9 cellular contexts compared by ENCODE assay signal in the genomic region with DNA sequence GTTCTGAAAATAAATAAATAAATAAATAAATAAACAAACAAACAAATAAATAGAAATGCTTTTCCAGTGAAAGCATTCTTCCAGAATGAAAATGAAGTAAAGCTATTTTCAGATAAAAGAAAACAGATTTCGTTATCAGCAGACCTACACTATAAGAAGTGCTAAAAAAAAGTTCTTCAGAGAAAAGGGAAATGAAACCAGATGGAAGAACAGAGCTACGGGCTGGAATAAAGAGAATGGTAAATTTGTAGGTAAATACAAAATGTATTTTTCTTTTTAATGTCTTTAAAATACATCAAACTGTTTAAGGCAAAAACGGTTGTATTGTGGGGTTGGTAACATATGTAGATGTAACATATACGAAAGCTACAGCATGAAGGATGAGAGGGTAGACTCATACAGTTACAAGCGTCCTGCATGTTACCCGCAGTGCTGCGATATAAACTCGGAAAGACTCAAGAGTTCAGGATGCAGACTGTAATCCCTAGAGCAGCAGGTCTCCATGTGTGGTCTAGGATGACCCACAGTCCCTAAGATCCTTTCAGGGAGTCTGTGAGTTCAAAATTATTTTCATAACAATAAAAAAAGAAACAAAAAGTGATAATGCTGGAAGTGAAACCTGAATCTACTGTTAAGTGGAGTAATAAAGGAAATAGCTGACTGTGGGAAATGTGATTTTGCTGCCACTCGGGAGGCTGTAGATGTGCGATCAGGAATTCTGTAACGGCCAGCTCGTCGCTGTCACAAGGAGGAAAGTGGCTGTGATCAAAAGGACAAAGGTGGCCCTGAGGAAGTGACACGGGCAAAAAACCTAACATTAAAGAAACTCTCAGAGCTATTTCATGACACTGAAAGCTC. TPM values are rescaled to one million over a fixed set of nuclear protein-coding genes. Genes with fewer than 3 reads are reported as not detected.
DNase-seq lines count a peak whose midpoint lies in the region; ATAC-seq, FAIRE-seq and TF ChIP-seq lines count a peak whose summit lies in the region.
"Had no signal": no experiment of that assay in that cellular context is flagged by ENCODE, and none has a peak within 500 bp of the region (broad histone marks: within the 10 kb centered on the region; RNA-seq: fewer than 3 reads in every experiment).

No MANE protein-coding gene starts in this region.

- H3K4me2 ChIP-seq in MM.1S (ENCODE audit: low read depth, low read length): peak overlapping the region; percentile 77

- CTCF ChIA-PET in activated CD8-positive, alpha-beta memory T cell treated with anti-CD3 and anti-CD28 coated beads, Interleukin-2, amount 10 ng/mL, durations not matched to agents 7 days and 5 days (lab: Charles Lee): interaction anchor here (0.6 kb wide), 1 partner anchor 48 kb away, joined by 3 read pairs; no protein-coding TSS in a partner anchor

- peaks cover 39% of the 10 kb centered on the region for H3K27me3 Mint-ChIP-seq in activated CD8-positive, alpha-beta memory T cell treated with anti-CD3 and anti-CD28 coated beads, Interleukin-2, amount 10 ng/mL, durations not matched to agents 7 days and 5 days
- peaks cover 19% of the 10 kb centered on the region for H3K27me3 Mint-ChIP-seq in activated naive CD8-positive, alpha-beta T cell treated with anti-CD3 and anti-CD28 coated beads, Interleukin-2, amount 10 ng/mL, durations not matched to agents 7 days and 5 days
- H3K27me3 Mint-ChIP-seq in stimulated activated naive B cell treated with anti-CD40 and anti-IgM and Interleukin-4, amounts not matched to agents 10 μg/mL and 1 μg/mL and 100 μg/mL, for 72 hours: no peaks in the 10 kb centered on the region

- H3K27ac Mint-ChIP-seq in activated CD8-positive, alpha-beta memory T cell treated with anti-CD3 and anti-CD28 coated beads, Interleukin-2, amount 10 ng/mL, durations not matched to agents 7 days and 5 days: no peak overlapping the region
- H3K27ac Mint-ChIP-seq in activated naive CD8-positive, alpha-beta T cell treated with anti-CD3 and anti-CD28 coated beads, Interleukin-2, amount 10 ng/mL, durations not matched to agents 7 days and 5 days: no peak overlapping the region
- H3K27ac Mint-ChIP-seq in stimulated activated naive B cell treated with anti-CD40 and anti-IgM and Interleukin-4, amounts not matched to agents 10 μg/mL and 1 μg/mL and 100 μg/mL, for 72 hours: peak overlapping the region; percentile 79

- H3K36me3 ChIP-seq in MM.1S (replicated peaks; ENCODE audit: insufficient read depth, low read length): no peaks in the 10 kb centered on the region
- H3K36me3 ChIP-seq in uterus: no peaks in the 10 kb centered on the region

- H3K9ac ChIP-seq in MM.1S (ENCODE audit: low read length): peak overlapping the region; percentile 32

- no peaks in the 10 kb centered on the region for H3F3A ChIP-seq in MM.1S (ENCODE audit: insufficient read depth, low read length)

- H3K27ac ChIP-seq in MM.1S (ENCODE audit: low read length): peak overlapping the region; percentile 17; the same call in 1 of the 2 replicates
- H3K27ac ChIP-seq in uterus: no peak overlapping the region

- FAIRE-seq in HTR-8/SVneo (lab: Jason Lieb, UNC): no peak
- no peak for FAIRE-seq in D721Med (lab: Jason Lieb, UNC)

- H2AFZ ChIP-seq in MM.1S (ENCODE audit: low read length): peak overlapping the region; percentile 87

- H3K79me2 ChIP-seq in MM.1S (ENCODE audit: low read length): no peaks in the 10 kb centered on the region

- H3K4me3 Mint-ChIP-seq in activated CD8-positive, alpha-beta memory T cell treated with anti-CD3 and anti-CD28 coated beads, Interleukin-2, amount 10 ng/mL, durations not matched to agents 7 days and 5 days: peak overlapping the region; percentile 62
- peak overlapping the region; percentile 57 for H3K4me3 Mint-ChIP-seq in activated naive CD8-positive, alpha-beta T cell treated with anti-CD3 and anti-CD28 coated beads, Interleukin-2, amount 10 ng/mL, durations not matched to agents 7 days and 5 days
- peak overlapping the region; percentile 74 to 78 for H3K4me3 Mint-ChIP-seq in stimulated activated naive B cell treated with anti-CD40 and anti-IgM and Interleukin-4, amounts not matched to agents 10 μg/mL and 1 μg/mL and 100 μg/mL, for 72 hours

- TF ChIP-seq POLR2A in uterus (IDR thresholded peaks at IDR 0.05): no peak

- DNase-seq in activated CD8-positive, alpha-beta memory T cell treated with anti-CD3 and anti-CD28 coated beads, Interleukin-2, amount 10 ng/mL, durations not matched to agents 7 days and 5 days: no peak
- DNase-seq in activated CD8-positive, alpha-beta memory T cell treated with anti-CD3 and anti-CD28 coated beads, Interleukin-2, amount 50 U/mL, for 48 hours: no peak
- DNase-seq in MM.1S (peak; percentile 45), HTR-8/SVneo (ENCODE audit: insufficient read length, low spot score) (no peak), uterus (no peak), D721Med (ENCODE audit: insufficient read length, low spot score) (no peak)
- no peak for DNase-seq in activated naive CD8-positive, alpha-beta T cell treated with anti-CD3 and anti-CD28 coated beads, Interleukin-2, amount 10 ng/mL, durations not matched to agents 7 days and 5 days
- DNase-seq in stimulated activated naive B cell treated with anti-CD40 and anti-IgM and Interleukin-4, amounts not matched to agents 10 μg/mL and 1 μg/mL and 100 μg/mL, for 72 hours: no peak
- DNase-seq: NCI-H1105 had no signal

- no peaks in the 10 kb centered on the region for H3K9me2 ChIP-seq in MM.1S (replicated peaks; ENCODE audit: insufficient read depth, low read length)

- H4K20me1 ChIP-seq in MM.1S (ENCODE audit: insufficient read depth, low read length): no peaks in the 10 kb centered on the region

- no peak for ATAC-seq in activated CD8-positive, alpha-beta memory T cell treated with anti-CD3 and anti-CD28 coated beads, Interleukin-2, amount 10 ng/mL, durations not matched to agents 7 days and 5 days
- no peak for ATAC-seq in activated naive CD8-positive, alpha-beta T cell treated with anti-CD3 and anti-CD28 coated beads, Interleukin-2, amount 10 ng/mL, durations not matched to agents 7 days and 5 days (ENCODE audit: low read depth)
- ATAC-seq in stimulated activated naive B cell treated with anti-CD40 and anti-IgM and Interleukin-4, amounts not matched to agents 10 μg/mL and 1 μg/mL and 100 μg/mL, for 72 hours (replicated peaks): peak in 1 of 2 donors; percentile 18

- H3K27me3 ChIP-seq in MM.1S (replicated peaks; ENCODE audit: insufficient read depth, low read length): no peaks in the 10 kb centered on the region
- H3K27me3 ChIP-seq in uterus: no peaks in the 10 kb centered on the region

- POLR2A ChIA-PET in activated naive CD8-positive, alpha-beta T cell treated with anti-CD3 and anti-CD28 coated beads, Interleukin-2, amount 10 ng/mL, durations not matched to agents 7 days and 5 days (lab: Charles Lee): interaction anchor here (0.7 to 0.8 kb wide), 2 partner anchors 20 to 1310 kb away, joined by 3 read pairs; partner anchors contain the start of gene VAPA

- H3K36me3 Mint-ChIP-seq in activated CD8-positive, alpha-beta memory T cell treated with anti-CD3 and anti-CD28 coated beads, Interleukin-2, amount 10 ng/mL, durations not matched to agents 7 days and 5 days: no peaks in the 10 kb centered on the region
- H3K36me3 Mint-ChIP-seq in activated naive CD8-positive, alpha-beta T cell treated with anti-CD3 and anti-CD28 coated beads, Interleukin-2, amount 10 ng/mL, durations not matched to agents 7 days and 5 days: no peaks in the 10 kb centered on the region
- peaks cover 1 to 2% of the 10 kb centered on the region in 2 donors for H3K36me3 Mint-ChIP-seq in stimulated activated naive B cell treated with anti-CD40 and anti-IgM and Interleukin-4, amounts not matched to agents 10 μg/mL and 1 μg/mL and 100 μg/mL, for 72 hours

- peaks cover 26% of the 10 kb centered on the region for H3K4me1 Mint-ChIP-seq in activated CD8-positive, alpha-beta memory T cell treated with anti-CD3 and anti-CD28 coated beads, Interleukin-2, amount 10 ng/mL, durations not matched to agents 7 days and 5 days
- H3K4me1 Mint-ChIP-seq in activated naive CD8-positive, alpha-beta T cell treated with anti-CD3 and anti-CD28 coated beads, Interleukin-2, amount 10 ng/mL, durations not matched to agents 7 days and 5 days: peaks cover 20% of the 10 kb centered on the region
- H3K4me1 Mint-ChIP-seq in stimulated activated naive B cell treated with anti-CD40 and anti-IgM and Interleukin-4, amounts not matched to agents 10 μg/mL and 1 μg/mL and 100 μg/mL, for 72 hours: peaks cover 37 to 67% of the 10 kb centered on the region in 2 donors

- H3K9me3 ChIP-seq in MM.1S (replicated peaks; ENCODE audit: insufficient read depth, low read length) (no peaks in the 10 kb centered on the region), uterus (no peaks in the 10 kb centered on the region)

- H3K4me3 ChIP-seq in MM.1S (ENCODE audit: low read length): peak overlapping the region; percentile 59
- no peak overlapping the region for H3K4me3 ChIP-seq in uterus

- no peaks in the 10 kb centered on the region for H3K9me3 Mint-ChIP-seq in activated CD8-positive, alpha-beta memory T cell treated with anti-CD3 and anti-CD28 coated beads, Interleukin-2, amount 10 ng/mL, durations not matched to agents 7 days and 5 days (ENCODE audit: low read depth)
- no peaks in the 10 kb centered on the region for H3K9me3 Mint-ChIP-seq in activated naive CD8-positive, alpha-beta T cell treated with anti-CD3 and anti-CD28 coated beads, Interleukin-2, amount 10 ng/mL, durations not matched to agents 7 days and 5 days
- peaks cover 0 to 1% of the 10 kb centered on the region in 2 donors for H3K9me3 Mint-ChIP-seq in stimulated activated naive B cell treated with anti-CD40 and anti-IgM and Interleukin-4, amounts not matched to agents 10 μg/mL and 1 μg/mL and 100 μg/mL, for 72 hours

- TF ChIP-seq CTCF in MM.1S (IDR thresholded peaks at IDR 0.05; ENCODE audit: low read length) (no peak), uterus (IDR thresholded peaks at IDR 0.05) (no peak), D721Med (IDR thresholded peaks at IDR 0.05; ENCODE audit: insufficient read depth, missing control alignments) (no peak)

- H3K4me1 ChIP-seq in MM.1S (ENCODE audit: low read length): peaks cover 6% of the 10 kb centered on the region; the same call in 1 of the 2 replicates
- H3K4me1 ChIP-seq in uterus: no peaks in the 10 kb centered on the region

- intact Hi-C loops in uterus (cut with DNase I; ENCODE audit: low total_unique reads): no loop called here

RNA-seq across cellular contexts. Expression of gene RAB12, which starts 5.3 kb away (rescaled TPM):
- 10 to 100 TPM; 13.6 to 15.2 TPM for total RNA-seq in activated CD8-positive, alpha-beta memory T cell treated with anti-CD3 and anti-CD28 coated beads, Interleukin-2, amount 10 ng/mL, durations not matched to agents 7 days and 5 days
- total RNA-seq in activated naive CD8-positive, alpha-beta T cell treated with anti-CD3 and anti-CD28 coated beads, Interleukin-2, amount 10 ng/mL, durations not matched to agents 7 days and 5 days: 10 to 100 TPM; 18.5 to 20.2 TPM
- total RNA-seq in uterus: 10 to 100 TPM; 37.9 to 85.8 (median 50.4) TPM
